In genomic region chr17:30290696-30291570, GRCh38 we compare ENCODE assay signal across 9 cellular contexts. TPM values are rescaled to one million over a fixed set of nuclear protein-coding genes. Genes with fewer than 3 reads are reported as not detected.
DNase-seq lines count a peak whose midpoint lies in the region; ATAC-seq and TF ChIP-seq lines count a peak whose summit lies in the region.
"Had no signal": no experiment of that assay in that cellular context is flagged by ENCODE, and none has a peak within 500 bp of the region (broad histone marks: within the 10 kb centered on the region; RNA-seq: fewer than 3 reads in every experiment).

No MANE protein-coding gene starts in this region.

- intact Hi-C loops in CD8-positive, alpha-beta T cell (cut with DNase I, micrococcal nuclease): loop anchor here (1.0 to 5.0 kb wide), 4 partner anchors 45 to 169 kb away; partner anchors contain the start of gene CPD (in 2 of the 2)
- intact Hi-C loops in activated B cell treated with CpG ODN at 0.5 μM for 24 hours (cut with micrococcal nuclease): loop anchor here (1.0 to 5.0 kb wide), 3 partner anchors 174 to 531 kb away; partner anchors contain the start of genes CRLF3, GOSR1 and NSRP1

- no peaks in the 10 kb centered on the region for H3K9me3 Mint-ChIP-seq in CD8-positive, alpha-beta T cell
- H3K9me3 Mint-ChIP-seq in activated B cell treated with CpG ODN at 0.5 μM for 24 hours: no peaks in the 10 kb centered on the region

- H3K27me3 ChIP-seq in CD8-positive, alpha-beta T cell (ENCODE audit: insufficient read depth, low read length): no peaks in the 10 kb centered on the region

- peak; percentile 29 for ATAC-seq in CD8-positive, alpha-beta T cell
- ATAC-seq in GM19463 (IDR thresholded peaks at IDR 0.05; ENCODE audit: unreplicated experiment) (peak; percentile 47), activated B cell treated with CpG ODN at 0.5 μM for 24 hours (ENCODE audit: low read depth) (peak; percentile 21)

- POLR2A ChIA-PET in CD8-positive, alpha-beta T cell (lab: Charles Lee): interaction anchor here (0.6 to 2.4 kb wide), 12 partner anchors 8 to 382 kb away, joined by 3 to 11 read pairs (median 4); partner anchors contain the start of gene GOSR1
- POLR2A ChIA-PET in activated B cell treated with CpG ODN at 0.5 μM for 24 hours (lab: Charles Lee): interaction anchor here (1.5 kb wide), 1 partner anchor 41 kb away, joined by 5 read pairs; no protein-coding TSS in a partner anchor

- peak in 4 of 7 experiments; percentile 18 to 32 (median 21) for DNase-seq in CD8-positive, alpha-beta T cell
- DNase-seq in LoVo (ENCODE audit: low spot score) (peak; percentile 72), activated B cell treated with CpG ODN at 0.5 μM for 24 hours (no peak), dermis blood vessel endothelial cell (peak; percentile 60), lung microvascular endothelial cell (ENCODE audit: low read depth in 2 of 2) (peak; percentile 45 to 59), ureter (ENCODE audit: low spot score) (no peak)
- DNase-seq in stimulated activated CD8-positive, alpha-beta memory T cell treated with anti-CD3 and anti-CD28 coated beads, Interleukin-4, amount 100 ng/mL, for 48 hours: peak; percentile 70

- peaks cover 19% of the 10 kb centered on the region for H3K4me1 ChIP-seq in CD8-positive, alpha-beta T cell (ENCODE audit: insufficient read depth, low read length)

- TF ChIP-seq CTCF in CD8-positive, alpha-beta T cell (IDR thresholded peaks at IDR 0.05): no peak
- TF ChIP-seq CTCF in activated B cell treated with CpG ODN at 0.5 μM for 24 hours (IDR thresholded peaks at IDR 0.05): no peak

- peak overlapping the region; percentile 88 for H3K27ac Mint-ChIP-seq in CD8-positive, alpha-beta T cell
- H3K27ac Mint-ChIP-seq in activated B cell treated with CpG ODN at 0.5 μM for 24 hours: peak overlapping the region; percentile 51

- H3K27ac ChIP-seq in CD8-positive, alpha-beta T cell (ENCODE audit: low read depth, low read length): peak overlapping the region; percentile 38

- H3K4me3 ChIP-seq in CD8-positive, alpha-beta T cell (ENCODE audit: low read depth, low read length): peak overlapping the region; percentile 88

- CTCF ChIA-PET in CD8-positive, alpha-beta T cell (lab: Charles Lee): interaction anchor here (0.7 to 5.9 kb wide), 9 partner anchors 8 to 264 kb away, joined by 3 to 57 read pairs (median 4); partner anchors contain the start of genes CPD and TMIGD1
- CTCF ChIA-PET in activated B cell treated with CpG ODN at 0.5 μM for 24 hours (lab: Charles Lee): interaction anchor here (0.9 to 1.5 kb wide), 5 partner anchors 45 to 196 kb away, joined by 3 to 6 read pairs (median 5); no protein-coding TSS in a partner anchor

- no peaks in the 10 kb centered on the region for H3K9me3 ChIP-seq in CD8-positive, alpha-beta T cell (ENCODE audit: low read length)

- H3K36me3 Mint-ChIP-seq in CD8-positive, alpha-beta T cell: peaks cover 29% of the 10 kb centered on the region
- H3K36me3 Mint-ChIP-seq in activated B cell treated with CpG ODN at 0.5 μM for 24 hours (ENCODE audit: low read depth): peaks cover 21% of the 10 kb centered on the region

- peaks cover 18% of the 10 kb centered on the region for H3K4me1 Mint-ChIP-seq in CD8-positive, alpha-beta T cell (ENCODE audit: low read depth)
- H3K4me1 Mint-ChIP-seq in activated B cell treated with CpG ODN at 0.5 μM for 24 hours: peaks cover 12% of the 10 kb centered on the region

- peak overlapping the region; percentile 93 for H3K4me3 Mint-ChIP-seq in CD8-positive, alpha-beta T cell
- H3K4me3 Mint-ChIP-seq in activated B cell treated with CpG ODN at 0.5 μM for 24 hours: peak overlapping the region; percentile 91

- no peaks in the 10 kb centered on the region for H3K27me3 Mint-ChIP-seq in CD8-positive, alpha-beta T cell (ENCODE audit: low read depth)
- no peaks in the 10 kb centered on the region for H3K27me3 Mint-ChIP-seq in activated B cell treated with CpG ODN at 0.5 μM for 24 hours

- peaks cover 10% of the 10 kb centered on the region for H3K36me3 ChIP-seq in CD8-positive, alpha-beta T cell (ENCODE audit: insufficient read depth, low read length)

RNA-seq across cellular contexts. Expression of gene BLMH, which starts 0.8 kb away (rescaled TPM):
- total RNA-seq in CD8-positive, alpha-beta T cell: 10 to 100 TPM; 32.6 to 33.3 TPM
- total RNA-seq in activated B cell treated with CpG ODN at 0.5 μM for 24 hours: 38.0 and 40.3 TPM in 2 replicates
- total RNA-seq in dermis blood vessel endothelial cell: 67.7 and 69.2 TPM in 2 replicates
- 33.1 and 41.2 TPM in 2 replicates for total RNA-seq in lung microvascular endothelial cell
- total RNA-seq in ureter: 30.7 TPM

RNA-seq across cellular contexts. Expression of gene TMIGD1, which starts 42.9 kb away (rescaled TPM):
- not detected for total RNA-seq in CD8-positive, alpha-beta T cell
- total RNA-seq in activated B cell treated with CpG ODN at 0.5 μM for 24 hours (not detected in 2 replicates), dermis blood vessel endothelial cell (not detected in 2 replicates), lung microvascular endothelial cell (not detected in 2 replicates), ureter (not detected)
- total RNA-seq: T-helper 2 cell treated with Interferon-gamma antibody and Interleukin-4, amounts not matched to agents 100 ng/mL and 5 ng/mL, for 36 hours had no signal

RNA-seq across cellular contexts. Expression of gene SLC6A4, which starts 55.4 kb away (rescaled TPM):
- total RNA-seq in CD8-positive, alpha-beta T cell: not detected
- total RNA-seq in activated B cell treated with CpG ODN at 0.5 μM for 24 hours: not detected in 2 replicates
- 2.6 TPM in 2 replicates for total RNA-seq in dermis blood vessel endothelial cell
- total RNA-seq in lung microvascular endothelial cell: 2.6 and 5.0 TPM in 2 replicates
- total RNA-seq in ureter: 1.3 TPM
- total RNA-seq: T-helper 2 cell treated with Interferon-gamma antibody and Interleukin-4, amounts not matched to agents 100 ng/mL and 5 ng/mL, for 36 hours had no signal

Comparison
In these comparisons a context has a peak if more than half of its experiments do, and no peak if none do; other contexts are left out.
1. DNase-seq: peak in CD8-positive, alpha-beta T cell (4 of 7), LoVo (single experiment), dermis blood vessel endothelial cell (single experiment), lung microvascular endothelial cell (2 of 2) and stimulated activated CD8-positive, alpha-beta memory T cell treated with anti-CD3 and anti-CD28 coated beads, Interleukin-4, amount 100 ng/mL, for 48 hours (single experiment); none in activated B cell treated with CpG ODN at 0.5 μM for 24 hours (single experiment) and ureter (single experiment).
2. Peak in every context shown above with its lines, with median percentiles within 50 percentile points of each other: ATAC-seq.